ENCODE assay signal across 7 cellular contexts in genomic region chr9:121741919-121742283, GRCh38.
DNase-seq lines count a peak whose midpoint lies in the region; FAIRE-seq and TF ChIP-seq lines count a peak whose summit lies in the region.
"Not testable (repeated sequence)": the region's sequence is repeated elsewhere in the genome, so short reads cannot be mapped to it uniquely, and the experiment has no call there.

No MANE protein-coding gene starts in this region.

- H3K36me3 Mint-ChIP-seq in MCF 10A (ENCODE audit: insufficient read depth, unreplicated experiment), result not testable (repeated sequence)

- H3K4me3 ChIP-seq in Peyer's patch; esophagus muscularis mucosa; ovary; thyroid gland (replicated peaks in 1 of 3): not testable (repeated sequence)

- not testable (repeated sequence) for H3K9me3 Mint-ChIP-seq in MCF 10A (ENCODE audit: unreplicated experiment)

- TF ChIP-seq CTCF in Peyer's patch (IDR thresholded peaks at IDR 0.05); MCF 10A (IDR thresholded peaks at IDR 0.05; ENCODE audit: unreplicated experiment); esophagus muscularis mucosa (IDR thresholded peaks at IDR 0.05); ovary (IDR thresholded peaks at IDR 0.05); thyroid gland (IDR thresholded peaks at IDR 0.05): not testable (repeated sequence)

- not testable (repeated sequence) for H3K27ac Mint-ChIP-seq in MCF 10A (ENCODE audit: low read depth, unreplicated experiment)

- TF ChIP-seq POLR2A in H54 (IDR thresholded peaks at IDR 0.05; ENCODE audit: low read depth, low read length); Peyer's patch (IDR thresholded peaks at IDR 0.05); esophagus muscularis mucosa (IDR thresholded peaks at IDR 0.05; ENCODE audit: low read depth); ovary (IDR thresholded peaks at IDR 0.05); thyroid gland (IDR thresholded peaks at IDR 0.05): not testable (repeated sequence)

- H3K36me3 ChIP-seq in Peyer's patch, esophagus muscularis mucosa, ovary, thyroid gland: not testable (repeated sequence)

- peaks cover 0 to 89% (median 7%) of the 10 kb centered on the region in 4 donors for H3K4me1 ChIP-seq in Peyer's patch
- H3K4me1 ChIP-seq in esophagus muscularis mucosa, result peaks cover 94 to 100% (median 99%) of the 10 kb centered on the region in 4 donors
- peaks cover 59% of the 10 kb centered on the region for H3K4me1 ChIP-seq in ovary (ENCODE audit: insufficient read depth)
- H3K4me1 ChIP-seq in thyroid gland, result peaks cover 54 to 94% of the 10 kb centered on the region in 2 donors

- H3K9me3 ChIP-seq in Peyer's patch, esophagus muscularis mucosa, ovary, thyroid gland: not testable (repeated sequence)

- H3K27ac ChIP-seq in Peyer's patch (peak overlapping the region in 3 of 4 donors; percentile 2 to 93 (median 91)), esophagus muscularis mucosa (replicated peaks in 1 of 4) (peak overlapping the region; percentile 92 to 94 (median 94)), ovary (peak overlapping the region; percentile 80 to 92), thyroid gland (peak overlapping the region; percentile 86 to 93 (median 91))

- H3K27me3 ChIP-seq in Peyer's patch, esophagus muscularis mucosa, ovary, thyroid gland: not testable (repeated sequence)

- DNase-seq in H54 (ENCODE audit: insufficient read length, low spot score), result peak; percentile 67
- not testable (repeated sequence) for DNase-seq in Peyer's patch; esophagus muscularis mucosa (ENCODE audit: extremely low spot score); ovary
- DNase-seq in MCF 10A (ENCODE audit: unreplicated experiment), result peak; percentile 36
- DNase-seq in kidney tubule cell (ENCODE audit: low spot score), result peak; percentile 59
- peak in 1 of 2 donors; percentile 12 for DNase-seq in thyroid gland

- not testable (repeated sequence) for TF ChIP-seq EP300 in esophagus muscularis mucosa (IDR thresholded peaks at IDR 0.05); ovary (IDR thresholded peaks at IDR 0.05)

- FAIRE-seq in H54 (lab: Jason Lieb, UNC), result not testable (repeated sequence)

- H3K4me1 Mint-ChIP-seq in MCF 10A (ENCODE audit: insufficient read depth, unreplicated experiment), result peaks cover 15% of the 10 kb centered on the region

- not testable (repeated sequence) for BruUV-seq in MCF 10A (replicated peaks; lab: Mats Ljungman, UMichigan)

- CTCF ChIA-PET in MCF 10A (lab: Yijun Ruan, JAX), result interaction anchor here (0.7 to 1.4 kb wide), 5 partner anchors 18 to 252 kb away, joined by 3 to 5 read pairs (median 4); no protein-coding TSS in a partner anchor

- H3K27me3 Mint-ChIP-seq in MCF 10A (ENCODE audit: insufficient read depth, unreplicated experiment), result not testable (repeated sequence)

- intact Hi-C loops in MCF 10A (cut with micrococcal nuclease) (loop anchor here (2.0 kb wide), 1 partner anchor 41 kb away; no protein-coding TSS in a partner anchor), ovary (cut with DNase I) (loop anchor here in 1 of 4 donors (10.0 kb wide), 1 partner anchor 163 kb away; no protein-coding TSS in a partner anchor)
- intact Hi-C loops in esophagus muscularis mucosa (cut with DNase I); thyroid gland (cut with DNase I): not testable (repeated sequence)

- POLR2A ChIA-PET in MCF 10A (lab: Yijun Ruan, JAX), result not testable (repeated sequence)

- 67% methylated on average over 4 of the region's 4 CpGs for WGBS in esophagus muscularis mucosa
- WGBS in ovary, 3 donors, result 49 to 60% (median 54%) methylated on average over 4 of the region's 4 CpGs
- 69 to 71% methylated on average over 4 of the region's 4 CpGs for WGBS in thyroid gland, 2 donors

- not testable (repeated sequence) for H3K4me3 Mint-ChIP-seq in MCF 10A (ENCODE audit: unreplicated experiment)
